8 cellular contexts compared by ENCODE assay signal in genomic region chr6:5143625-5144311, GRCh38. TPM values are rescaled to one million over a fixed set of nuclear protein-coding genes. Genes with fewer than 3 reads are reported as not detected.
DNase-seq lines count a peak whose midpoint lies in the region; ATAC-seq and TF ChIP-seq lines count a peak whose summit lies in the region.

No MANE protein-coding gene starts in this region.

- H3K36me3 Mint-ChIP-seq in naive thymus-derived CD8-positive, alpha-beta T cell = no peaks in the 10 kb centered on the region

- peaks cover 2 to 8% (median 5%) of the 10 kb centered on the region in 4 donors for H3K4me1 Mint-ChIP-seq in naive thymus-derived CD8-positive, alpha-beta T cell

- H3K4me2 ChIP-seq in OCI-LY3 (ENCODE audit: low read length) = no peak overlapping the region

- H3K79me2 ChIP-seq in OCI-LY3 (ENCODE audit: low read length) = no peaks in the 10 kb centered on the region

- H2AFZ ChIP-seq in OCI-LY3 (ENCODE audit: low read depth, low read length) = no peak overlapping the region

- ATAC-seq in naive thymus-derived CD8-positive, alpha-beta T cell = peak; percentile 77 to 83
- no peak for ATAC-seq in HG03565 (IDR thresholded peaks at IDR 0.05; ENCODE audit: unreplicated experiment)

- H3K4me3 Mint-ChIP-seq in naive thymus-derived CD8-positive, alpha-beta T cell = no peak overlapping the region

- peaks cover 11% of the 10 kb centered on the region for H3K4me1 ChIP-seq in OCI-LY3 (ENCODE audit: low read length)

- H3K27me3 Mint-ChIP-seq in naive thymus-derived CD8-positive, alpha-beta T cell = no peaks in the 10 kb centered on the region

- no peaks in the 10 kb centered on the region for H3K9me3 Mint-ChIP-seq in naive thymus-derived CD8-positive, alpha-beta T cell

- TF ChIP-seq POLR2A in erythroblast (IDR thresholded peaks at IDR 0.05; ENCODE audit: low read length) = no peak

- POLR2A ChIA-PET in naive thymus-derived CD8-positive, alpha-beta T cell (lab: Charles Lee) = interaction anchor here (0.7 to 1.1 kb wide), 3 partner anchors 30 to 1403 kb away, joined by 3 to 4 read pairs (median 3); partner anchors contain the start of genes FARS2 and LYRM4

- peak overlapping the region in 2 of 10 donors; percentile 42 to 51 for H3K27ac Mint-ChIP-seq in naive thymus-derived CD8-positive, alpha-beta T cell

- no peak overlapping the region for H3K9ac ChIP-seq in OCI-LY3 (ENCODE audit: low read length)

- H3K4me3 ChIP-seq in OCI-LY3 (ENCODE audit: low read length) = no peak overlapping the region

- TF ChIP-seq CTCF in GM12872 (IDR thresholded peaks at IDR 0.05; ENCODE audit: insufficient read depth, low read depth, low read length) = peak; percentile 85
- TF ChIP-seq CTCF in OCI-LY3 (IDR thresholded peaks at IDR 0.05; ENCODE audit: low read depth, low read length) = peak; percentile 79

- 0 out of 2 replicates have a peak, but pooled peaks cover 3% of the 10 kb centered on the region for H4K20me1 ChIP-seq in OCI-LY3 (ENCODE audit: insufficient read depth, low read length)

- H3K27me3 ChIP-seq in OCI-LY3 (ENCODE audit: low read depth, low read length) = no peaks in the 10 kb centered on the region

- H3K36me3 ChIP-seq in OCI-LY3 (replicated peaks; ENCODE audit: low read depth, low read length) = no peaks in the 10 kb centered on the region

- DNase-seq in KG1 (lab: John Stamatoyannopoulos, UW) (peak; percentile 81), erythroblast (lab: John Stamatoyannopoulos, UW) (peak; percentile 73 to 87)
- peak; percentile 92 for DNase-seq in activated CD8-positive, alpha-beta memory T cell treated with anti-CD3 and anti-CD28 coated beads, Interleukin-2, amount 50 U/mL, for 48 hours
- peak; percentile 68 to 90 (median 80) for DNase-seq in naive thymus-derived CD8-positive, alpha-beta T cell
- DNase-seq in stimulated activated CD8-positive, alpha-beta memory T cell treated with anti-CD3 and anti-CD28 coated beads, Interleukin-7, amount 100 ng/mL, for 4 hours (ENCODE audit: low read depth in 2 of 2) = peak; percentile 59 to 67

- no peaks in the 10 kb centered on the region for H3K9me3 ChIP-seq in OCI-LY3 (ENCODE audit: insufficient read depth, low read length)

- H3K27ac ChIP-seq in OCI-LY3 (ENCODE audit: low read length) = no peak overlapping the region

RNA-seq across cellular contexts. Expression of gene PPP1R3G, which starts 58.6 kb away (rescaled TPM):
- under 1 TPM in 1 of 2 experiments, not detected in 1; 0.08 TPM for total RNA-seq in naive thymus-derived CD8-positive, alpha-beta T cell
- polyA plus RNA-seq in naive thymus-derived CD8-positive, alpha-beta T cell = not detected
